ENCODE assay signal across 10 cellular contexts in genomic region chr1:224894915-224895314, GRCh38. TPM values are rescaled to one million over a fixed set of nuclear protein-coding genes. Genes with fewer than 3 reads are reported as not detected.
DNase-seq lines count a peak whose midpoint lies in the region; ATAC-seq and TF ChIP-seq lines count a peak whose summit lies in the region.
"Had no signal": no experiment of that assay in that cellular context is flagged by ENCODE, and none has a peak within 500 bp of the region (broad histone marks: within the 10 kb centered on the region; RNA-seq: fewer than 3 reads in every experiment).

No MANE protein-coding gene starts in this region.

- peaks cover 5% of the 10 kb centered on the region for H3K4me1 Mint-ChIP-seq in neural progenitor cell

- H3K79me2 ChIP-seq in Loucy (ENCODE audit: insufficient read depth, low read length) (no peaks in the 10 kb centered on the region), mammary epithelial cell (ENCODE audit: insufficient read depth, low read length) (no peaks in the 10 kb centered on the region), neural progenitor cell (ENCODE audit: low read depth) (no peaks in the 10 kb centered on the region)

- BruUV-seq in mammary epithelial cell (replicated peaks; lab: Mats Ljungman, UMichigan), result no TSS peak

- ATAC-seq in HG02885 (IDR thresholded peaks at IDR 0.05; ENCODE audit: poor library complexity, unreplicated experiment), result no peak
- ATAC-seq in GM21526 (IDR thresholded peaks at IDR 0.05; ENCODE audit: low FRiP score, unreplicated experiment), result no peak
- ATAC-seq in GM19328 (IDR thresholded peaks at IDR 0.05; ENCODE audit: unreplicated experiment), result no peak

- no peak overlapping the region for H2AFZ ChIP-seq in Loucy (ENCODE audit: low read length)
- H2AFZ ChIP-seq in mammary epithelial cell (ENCODE audit: low read depth, low read length), result no peak overlapping the region
- H2AFZ ChIP-seq in neural progenitor cell (replicated peaks), result no peak overlapping the region

- H3K27me3 ChIP-seq in Loucy (ENCODE audit: insufficient read depth, low read length, poor library complexity, severe bottlenecking) (no peaks in the 10 kb centered on the region), mammary epithelial cell (ENCODE audit: insufficient read depth, low read length) (peaks cover 1% of the 10 kb centered on the region), neural progenitor cell (no peaks in the 10 kb centered on the region)

- DNase-seq in DMS53 (lab: John Stamatoyannopoulos, UW) (peak; percentile 32), DMS53 treated with DMSO at 0.1 percent for 48 hours (lab: John Stamatoyannopoulos, UW; ENCODE audit: unreplicated experiment) (no peak), mammary epithelial cell (peak; percentile 9), neural progenitor cell (ENCODE audit: low spot score) (peak; percentile 46)
- DNase-seq: aorta, T-helper 9 cell had no signal

- no peaks in the 10 kb centered on the region for H3K4me1 ChIP-seq in Loucy (ENCODE audit: insufficient read depth, low read length, poor library complexity, severe bottlenecking)
- no peaks in the 10 kb centered on the region for H3K4me1 ChIP-seq in mammary epithelial cell (ENCODE audit: insufficient read depth, low read length)
- H3K4me1 ChIP-seq in neural progenitor cell, result no peaks in the 10 kb centered on the region

- H3K4me3 ChIP-seq in Loucy (ENCODE audit: low read length, poor library complexity, severe bottlenecking), result no peak overlapping the region
- H3K4me3 ChIP-seq in mammary epithelial cell (replicated peaks in 1 of 3; ENCODE audit: insufficient read depth in 1 of 3, low read depth in 2 of 3, low read length in 3 of 3), result no peak overlapping the region
- H3K4me3 ChIP-seq in neural progenitor cell, result no peak overlapping the region

- no peaks in the 10 kb centered on the region for H3K27me3 Mint-ChIP-seq in neural progenitor cell (ENCODE audit: insufficient read depth, low read depth)

- intact Hi-C loops in mammary epithelial cell (cut with micrococcal nuclease), result loop anchor here (1.0 kb wide), 1 partner anchor 382 kb away; no protein-coding TSS in a partner anchor

- WGBS in mammary epithelial cell (ENCODE audit: low coverage, missing lambda C conversion rate), result 0% methylated on average over 2 of the region's 3 CpGs

- no peak overlapping the region for H3K9ac ChIP-seq in Loucy (ENCODE audit: low read depth, low read length, poor library complexity, severe bottlenecking)
- no peak overlapping the region for H3K9ac ChIP-seq in mammary epithelial cell (ENCODE audit: insufficient read depth, low read length)
- no peak overlapping the region for H3K9ac ChIP-seq in neural progenitor cell

- H3K9me3 ChIP-seq in Loucy (ENCODE audit: insufficient read depth, low read depth, low read length) (0 out of 2 replicates have a peak, but pooled peaks cover 5% of the 10 kb centered on the region), mammary epithelial cell (replicated peaks; ENCODE audit: insufficient read depth, low read length) (no peaks in the 10 kb centered on the region), neural progenitor cell (ENCODE audit: low read depth) (no peaks in the 10 kb centered on the region)

- H3K9me3 Mint-ChIP-seq in neural progenitor cell, result no peaks in the 10 kb centered on the region

- H3K4me2 ChIP-seq in Loucy (ENCODE audit: low read depth, low read length, poor library complexity, severe bottlenecking) (no peak overlapping the region), mammary epithelial cell (ENCODE audit: insufficient read depth, low read depth, low read length) (no peak overlapping the region), neural progenitor cell (no peak overlapping the region)

- H3K9me2 ChIP-seq in Loucy (replicated peaks; ENCODE audit: low read depth, low read length), result no peaks in the 10 kb centered on the region

- no peaks in the 10 kb centered on the region for H3K36me3 Mint-ChIP-seq in neural progenitor cell

- H3K36me3 ChIP-seq in Loucy (ENCODE audit: insufficient read depth, low read length), result no peaks in the 10 kb centered on the region
- no peaks in the 10 kb centered on the region for H3K36me3 ChIP-seq in mammary epithelial cell (ENCODE audit: insufficient read depth, low read length)
- no peaks in the 10 kb centered on the region for H3K36me3 ChIP-seq in neural progenitor cell

- dilution Hi-C loops in mammary epithelial cell (cut with HindIII; ENCODE audit: low sequenced_read_pairs), result no loop called here

- no peaks in the 10 kb centered on the region for H4K20me1 ChIP-seq in Loucy (ENCODE audit: insufficient read depth, low read length, poor library complexity, severe bottlenecking)
- H4K20me1 ChIP-seq in mammary epithelial cell (ENCODE audit: insufficient read depth, low read length), result no peaks in the 10 kb centered on the region
- no peaks in the 10 kb centered on the region for H4K20me1 ChIP-seq in neural progenitor cell (ENCODE audit: low read depth)

- no peak overlapping the region for H3K4me3 Mint-ChIP-seq in neural progenitor cell

- H3K27ac ChIP-seq in mammary epithelial cell (ENCODE audit: insufficient read depth, low read depth, low read length), result no peak overlapping the region
- H3K27ac ChIP-seq in neural progenitor cell, result no peak overlapping the region

- H3K27ac Mint-ChIP-seq in neural progenitor cell, result no peak overlapping the region

- CTCF ChIA-PET in mammary epithelial cell (lab: Charles Lee; ENCODE audit: low non-redundant PET), result interaction anchor here (0.6 to 1.4 kb wide), 2 partner anchors 28 to 565 kb away, joined by 4 read pairs; partner anchors contain the start of gene NVL

- in situ Hi-C loops in mammary epithelial cell (cut with MboI; ENCODE audit: low sequenced_read_pairs in 2 of 2), result no loop called here

- H3F3A ChIP-seq in Loucy (ENCODE audit: low read depth) (no peaks in the 10 kb centered on the region), neural progenitor cell (ENCODE audit: low read depth) (no peaks in the 10 kb centered on the region)

- TF ChIP-seq CTCF in Loucy (conservative IDR thresholded peaks at IDR 0.05; ENCODE audit: low read length) (peak; percentile 54), mammary epithelial cell (conservative IDR thresholded peaks at IDR 0.05 in 1 of 2, IDR thresholded peaks at IDR 0.05 in 1 of 2; ENCODE audit: extremely low read depth in 1 of 2, insufficient read depth in 1 of 2, low read depth in 1 of 2, low read length in 2 of 2) (peak; percentile 38 to 45), neural progenitor cell (IDR thresholded peaks at IDR 0.05) (peak; percentile 48)

RNA-seq across cellular contexts. Expression of gene DNAH14, which starts 34.6 kb away (rescaled TPM):
- total RNA-seq in mammary epithelial cell (10 to 100 TPM; 16.4 to 23.8 TPM), neural progenitor cell (ENCODE audit: low replicate concordance) (64.8 and 118 TPM in 2 replicates)
- polyA plus RNA-seq in mammary epithelial cell, result 3.9 TPM
- not detected for polyA minus RNA-seq in mammary epithelial cell
